ENCODE assay signal across 17 cellular contexts in the genomic region with DNA sequence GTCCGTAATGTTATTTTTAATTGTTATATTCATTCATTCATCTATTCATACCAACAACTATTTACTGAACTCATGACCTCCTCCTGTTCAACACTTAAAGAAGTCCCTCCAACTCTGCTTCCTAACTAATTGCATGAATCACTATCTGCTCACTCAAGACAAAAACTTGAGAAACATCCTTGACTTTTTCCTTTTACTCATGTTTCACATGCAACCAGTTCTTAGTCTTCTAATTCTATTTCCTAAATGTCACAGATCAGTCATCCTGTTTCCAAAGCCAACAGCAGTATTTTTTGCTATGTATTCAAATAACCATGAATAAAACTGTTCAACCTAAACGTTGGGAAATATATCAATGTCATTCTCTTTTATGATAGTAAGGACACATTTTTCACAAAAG.
"Had no signal": no experiment of that assay in that cellular context is flagged by ENCODE, and none has a peak within 500 bp of the region (broad histone marks: within the 10 kb centered on the region; RNA-seq: fewer than 3 reads in every experiment).

No MANE protein-coding gene starts in this region.

- H3K27me3 ChIP-seq: breast epithelium, dorsolateral prefrontal cortex, gastrocnemius medialis, heart right ventricle, ovary, right lobe of liver, spleen, upper lobe of left lung had no signal

- H3K4me1 ChIP-seq: breast epithelium, heart right ventricle, right lobe of liver, spleen, upper lobe of left lung had no signal

- H3K27ac ChIP-seq: breast epithelium, dorsolateral prefrontal cortex, gastrocnemius medialis, heart right ventricle, ovary, right lobe of liver, spleen, upper lobe of left lung had no signal

- H3K4me3 ChIP-seq: breast epithelium, dorsolateral prefrontal cortex, gastrocnemius medialis, heart right ventricle, ovary, right lobe of liver, spleen, upper lobe of left lung had no signal

- DNase-seq: activated CD4-positive, CD25-positive, alpha-beta regulatory T cell treated with anti-CD3 and anti-CD28 coated beads, Interleukin-2, amount 50 U/mL, for 72 hours; activated naive CD8-positive, alpha-beta T cell treated with anti-CD3 and anti-CD28 coated beads, Interleukin-2, amount 10 ng/mL, durations not matched to agents 7 days and 5 days; aorta; dorsolateral prefrontal cortex; gastrocnemius medialis; heart right ventricle; naive B cell; ovary; right lobe of liver; spleen; T-cell; T-helper 9 cell; upper lobe of left lung had no signal

- H3K27me3 Mint-ChIP-seq: activated naive CD8-positive, alpha-beta T cell treated with anti-CD3 and anti-CD28 coated beads, Interleukin-2, amount 10 ng/mL, durations not matched to agents 7 days and 5 days; naive B cell; stimulated activated naive CD8-positive, alpha-beta T cell treated with anti-CD3 and anti-CD28 coated beads, Interleukin-15, Interleukin-2, amounts not matched to agents 100 ng/mL and 50 ng/mL, for 24 hours; T-cell had no signal

- H3K36me3 Mint-ChIP-seq: activated naive CD8-positive, alpha-beta T cell treated with anti-CD3 and anti-CD28 coated beads, Interleukin-2, amount 10 ng/mL, durations not matched to agents 7 days and 5 days; naive B cell; T-cell had no signal

- H3K4me1 Mint-ChIP-seq: activated naive CD8-positive, alpha-beta T cell treated with anti-CD3 and anti-CD28 coated beads, Interleukin-2, amount 10 ng/mL, durations not matched to agents 7 days and 5 days; naive B cell; T-cell had no signal

- H3K9me3 Mint-ChIP-seq: activated T-helper 1 cell treated with anti-CD3 and anti-CD28 coated beads, Interleukin-12 subunit alpha, Interleukin-12 subunit beta, Interleukin-2, Interleukin-4 antibody, amounts not matched to agents 30 ng/mL and 10 ng/mL and 1 ng/mL, durations not matched to agents 14 hours and 24 hours and 36 hours; stimulated activated naive CD8-positive, alpha-beta T cell treated with anti-CD3 and anti-CD28 coated beads, Interleukin-15, Interleukin-2, amounts not matched to agents 100 ng/mL and 50 ng/mL, for 24 hours had no signal

- H3K4me3 Mint-ChIP-seq: activated naive CD8-positive, alpha-beta T cell treated with anti-CD3 and anti-CD28 coated beads, Interleukin-2, amount 10 ng/mL, durations not matched to agents 7 days and 5 days; activated T-helper 1 cell treated with anti-CD3 and anti-CD28 coated beads, Interleukin-12 subunit alpha, Interleukin-12 subunit beta, Interleukin-2, Interleukin-4 antibody, amounts not matched to agents 30 ng/mL and 10 ng/mL and 1 ng/mL, durations not matched to agents 14 hours and 24 hours and 36 hours; naive B cell; stimulated activated naive CD8-positive, alpha-beta T cell treated with anti-CD3 and anti-CD28 coated beads, Interleukin-15, Interleukin-2, amounts not matched to agents 100 ng/mL and 50 ng/mL, for 24 hours; T-cell had no signal

- H3K36me3 ChIP-seq: breast epithelium, gastrocnemius medialis, heart right ventricle, ovary, right lobe of liver, spleen, upper lobe of left lung had no signal

- FAIRE-seq: islet of Langerhans had no signal

- H3K27ac Mint-ChIP-seq: activated naive CD8-positive, alpha-beta T cell treated with anti-CD3 and anti-CD28 coated beads, Interleukin-2, amount 10 ng/mL, durations not matched to agents 7 days and 5 days; activated T-helper 1 cell treated with anti-CD3 and anti-CD28 coated beads, Interleukin-12 subunit alpha, Interleukin-12 subunit beta, Interleukin-2, Interleukin-4 antibody, amounts not matched to agents 30 ng/mL and 10 ng/mL and 1 ng/mL, durations not matched to agents 14 hours and 24 hours and 36 hours; naive B cell; stimulated activated naive CD8-positive, alpha-beta T cell treated with anti-CD3 and anti-CD28 coated beads, Interleukin-15, Interleukin-2, amounts not matched to agents 100 ng/mL and 50 ng/mL, for 24 hours; T-cell had no signal

- H3K9me3 ChIP-seq: breast epithelium, gastrocnemius medialis, heart right ventricle, ovary, right lobe of liver, upper lobe of left lung had no signal
